8 cellular contexts compared by ENCODE assay signal in the genomic region with DNA sequence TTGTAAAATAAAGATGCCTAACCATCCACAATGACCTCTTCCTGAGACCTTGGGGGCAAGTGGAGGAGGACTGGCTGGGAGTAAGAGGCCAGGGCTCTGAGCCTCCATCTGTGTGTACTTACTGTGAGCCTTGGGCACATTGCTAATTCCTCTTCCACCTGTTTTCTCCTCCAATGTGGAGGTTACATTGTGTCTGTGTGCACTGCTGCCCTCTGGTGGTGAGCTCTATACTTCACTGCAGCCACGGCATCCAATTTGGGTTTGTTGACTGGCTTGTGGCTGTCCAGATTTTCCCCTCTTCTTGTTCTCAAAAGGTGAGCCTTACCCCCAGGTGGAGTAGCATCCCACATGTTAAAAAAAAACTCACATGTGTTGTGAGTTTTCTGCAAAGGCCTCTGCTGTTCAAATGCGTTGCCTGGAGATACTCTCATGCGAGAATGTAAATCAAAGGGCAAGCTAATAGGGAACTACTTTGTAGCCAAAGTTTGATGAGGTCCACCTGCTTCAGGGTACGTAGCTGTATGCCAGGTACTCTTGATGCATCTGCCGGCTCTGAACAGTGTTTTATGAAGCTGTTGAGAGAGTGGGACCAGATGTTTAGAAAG.
A peak's percentile ranks its signal among the peaks of the same experiment; 100 is the strongest.
DNase-seq lines count a peak whose midpoint lies in the region; ATAC-seq and TF ChIP-seq lines count a peak whose summit lies in the region.

No MANE protein-coding gene starts in this region.

- peaks cover 73% of the 10 kb centered on the region for H3K27me3 Mint-ChIP-seq in mesothelial cell of epicardium (ENCODE audit: low read depth)

- H3K27me3 ChIP-seq in endocrine pancreas (ENCODE audit: control insufficient read depth, insufficient read depth, low read length), result peaks cover 4% of the 10 kb centered on the region

- H3K36me3 Mint-ChIP-seq in mesothelial cell of epicardium, result no peaks in the 10 kb centered on the region

- peaks cover 2% of the 10 kb centered on the region for H3K4me1 Mint-ChIP-seq in mesothelial cell of epicardium

- DNase-seq in AG10803 (ENCODE audit: low read depth), result peak; percentile 43
- peak; percentile 55 for DNase-seq in NCI-H748 treated with DMSO at 0.1 percent for 48 hours (lab: John Stamatoyannopoulos, UW)
- DNase-seq in activated CD8-positive, alpha-beta memory T cell treated with anti-CD3 and anti-CD28 coated beads for 1 hour (ENCODE audit: extremely low read depth in 1 of 2, low read depth in 1 of 2), result peak; percentile 19 to 54
- DNase-seq in mesothelial cell of epicardium (ENCODE audit: low spot score in 2 of 2, unreplicated experiment in 2 of 2), result peak; percentile 46 to 85
- DNase-seq in stimulated activated CD8-positive, alpha-beta memory T cell treated with anti-CD3 and anti-CD28 coated beads, Interleukin-2, amount 100 ng/mL, for 48 hours (ENCODE audit: low read depth in 2 of 2), result peak; percentile 45 to 62

- H3K27ac Mint-ChIP-seq in mesothelial cell of epicardium, result no peak overlapping the region

- H3K4me1 ChIP-seq in endocrine pancreas (ENCODE audit: control insufficient read depth, insufficient read depth, low read length), result no peaks in the 10 kb centered on the region

- no peak overlapping the region for H3K4me3 Mint-ChIP-seq in mesothelial cell of epicardium

- TF ChIP-seq CTCF in AG10803 (conservative IDR thresholded peaks at IDR 0.05; ENCODE audit: low read length), result peak; percentile 93
- peak; percentile 87 for TF ChIP-seq CTCF in mesothelial cell of epicardium (IDR thresholded peaks at IDR 0.05; ENCODE audit: unreplicated experiment)

- peak overlapping the region; percentile 13 for H3K9ac ChIP-seq in endocrine pancreas (ENCODE audit: control insufficient read depth, insufficient read depth, low read length)

- H3K4me3 ChIP-seq in AG10803 (ENCODE audit: low read length), result no peak overlapping the region
- H3K4me3 ChIP-seq in endocrine pancreas (ENCODE audit: control insufficient read depth, insufficient read depth, low read length), result no peak overlapping the region

- H3K36me3 ChIP-seq in endocrine pancreas (ENCODE audit: control insufficient read depth, insufficient read depth, low read length), result no peaks in the 10 kb centered on the region

- ATAC-seq in GM18867 (IDR thresholded peaks at IDR 0.05; ENCODE audit: unreplicated experiment), result peak; percentile 83
- ATAC-seq in HG03378 (IDR thresholded peaks at IDR 0.05; ENCODE audit: unreplicated experiment), result peak; percentile 81

- H3K9me3 ChIP-seq in endocrine pancreas (ENCODE audit: control insufficient read depth, low read length), result no peaks in the 10 kb centered on the region

- H3K9me3 Mint-ChIP-seq in mesothelial cell of epicardium, result no peaks in the 10 kb centered on the region
